Comparison of ENCODE assay signal across 1 cellular context in the genomic region with DNA sequence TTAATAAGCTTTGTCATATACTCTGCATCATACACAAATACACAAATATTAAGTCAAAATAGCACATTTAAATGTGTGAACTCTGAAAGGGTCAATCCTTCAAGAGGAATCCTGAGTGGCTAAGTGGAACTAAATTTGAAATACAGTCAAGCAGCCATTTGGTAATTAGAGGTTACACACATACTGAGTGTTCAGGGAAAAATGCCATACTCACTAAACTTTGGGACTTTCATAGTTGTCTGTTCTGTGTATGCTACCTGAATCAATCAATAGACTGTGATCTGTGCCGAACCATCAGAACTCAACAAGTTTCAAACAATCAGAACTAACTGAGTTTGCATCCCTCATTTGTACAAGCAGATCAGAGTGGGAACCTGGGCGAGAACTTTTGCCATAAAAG.
TF ChIP-seq lines count a peak whose summit lies in the region.

No MANE protein-coding gene starts in this region.

TF ChIP-seq in A549, 52 proteins besides CTCF, POLR2A, EP300 and RAD21 (continued from another document):
- TF ChIP-seq, protein P1, sequence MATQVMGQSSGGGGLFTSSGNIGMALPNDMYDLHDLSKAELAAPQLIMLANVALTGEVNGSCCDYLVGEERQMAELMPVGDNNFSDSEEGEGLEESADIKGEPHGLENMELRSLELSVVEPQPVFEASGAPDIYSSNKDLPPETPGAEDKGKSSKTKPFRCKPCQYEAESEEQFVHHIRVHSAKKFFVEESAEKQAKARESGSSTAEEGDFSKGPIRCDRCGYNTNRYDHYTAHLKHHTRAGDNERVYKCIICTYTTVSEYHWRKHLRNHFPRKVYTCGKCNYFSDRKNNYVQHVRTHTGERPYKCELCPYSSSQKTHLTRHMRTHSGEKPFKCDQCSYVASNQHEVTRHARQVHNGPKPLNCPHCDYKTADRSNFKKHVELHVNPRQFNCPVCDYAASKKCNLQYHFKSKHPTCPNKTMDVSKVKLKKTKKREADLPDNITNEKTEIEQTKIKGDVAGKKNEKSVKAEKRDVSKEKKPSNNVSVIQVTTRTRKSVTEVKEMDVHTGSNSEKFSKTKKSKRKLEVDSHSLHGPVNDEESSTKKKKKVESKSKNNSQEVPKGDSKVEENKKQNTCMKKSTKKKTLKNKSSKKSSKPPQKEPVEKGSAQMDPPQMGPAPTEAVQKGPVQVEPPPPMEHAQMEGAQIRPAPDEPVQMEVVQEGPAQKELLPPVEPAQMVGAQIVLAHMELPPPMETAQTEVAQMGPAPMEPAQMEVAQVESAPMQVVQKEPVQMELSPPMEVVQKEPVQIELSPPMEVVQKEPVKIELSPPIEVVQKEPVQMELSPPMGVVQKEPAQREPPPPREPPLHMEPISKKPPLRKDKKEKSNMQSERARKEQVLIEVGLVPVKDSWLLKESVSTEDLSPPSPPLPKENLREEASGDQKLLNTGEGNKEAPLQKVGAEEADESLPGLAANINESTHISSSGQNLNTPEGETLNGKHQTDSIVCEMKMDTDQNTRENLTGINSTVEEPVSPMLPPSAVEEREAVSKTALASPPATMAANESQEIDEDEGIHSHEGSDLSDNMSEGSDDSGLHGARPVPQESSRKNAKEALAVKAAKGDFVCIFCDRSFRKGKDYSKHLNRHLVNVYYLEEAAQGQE (IDR thresholded peaks at IDR 0.05) = no peak
- TF ChIP-seq RCOR1 (IDR thresholded peaks at IDR 0.05; ENCODE audit: low read depth, low read length) (no peak), JUN (IDR thresholded peaks at IDR 0.05) (no peak), ZC3H11A (IDR thresholded peaks at IDR 0.05) (no peak), HOXB13 (CRISPR knock-in tag; IDR thresholded peaks at IDR 0.05; ENCODE audit: low read depth) (no peak), CEBPB (IDR thresholded peaks at IDR 0.05) (no peak)
